7 cellular contexts compared by ENCODE assay signal in genomic region chrX:86047174-86047991, GRCh38. TPM values are rescaled to one million over a fixed set of nuclear protein-coding genes. Genes with fewer than 3 reads are reported as not detected.
DNase-seq lines count a peak whose midpoint lies in the region; ATAC-seq, FAIRE-seq and TF ChIP-seq lines count a peak whose summit lies in the region.

TSS of gene CHM (minus strand) at chrX:86047558. CDS start at chrX:86047532, 26 bp downstream.

- POLR2A ChIA-PET in HepG2 (lab: Yijun Ruan, JAX), result no interaction called here

- H4K20me1 ChIP-seq in HepG2 (ENCODE audit: insufficient read depth, low read length), result no peaks in the 10 kb centered on the region

- TF ChIP-seq RAD21 in HepG2 (CRISPR knock-in tag; IDR thresholded peaks at IDR 0.05), result no peak

- H3K79me2 ChIP-seq in HepG2 (ENCODE audit: insufficient read depth, low read length), result peaks cover 45% of the 10 kb centered on the region

- H3K36me3 ChIP-seq in WERI-Rb-1, result no peaks in the 10 kb centered on the region; the same call in 1 of the 2 replicates
- H3K36me3 ChIP-seq in HepG2 (replicated peaks in 1 of 2; ENCODE audit: control insufficient read depth in 1 of 2, insufficient read depth in 2 of 2, low read length in 2 of 2), result no peaks in the 10 kb centered on the region

- TF ChIP-seq EP300 in HepG2 (IDR thresholded peaks at IDR 0.05; ENCODE audit: low read depth in 2 of 2, low read length in 2 of 2), result no peak
- TF ChIP-seq EP300 in HepG2 (CRISPR knock-in tag; IDR thresholded peaks at IDR 0.05; ENCODE audit: borderline replicate concordance), result no peak

- WGBS in HepG2 (ENCODE audit: low lambda C conversion rate), result 4% methylated on average over 21 of the region's 29 CpGs

- intact Hi-C loops in HepG2 (cut with micrococcal nuclease; ENCODE audit: unreplicated experiment), result no loop called here

- H3K4me3 ChIP-seq in WERI-Rb-1 (ENCODE audit: low read depth, low read length), result peak within 1 kb of the TSS; percentile 68
- peak within 1 kb of the TSS; percentile 80 for H3K4me3 ChIP-seq in coronary artery
- H3K4me3 ChIP-seq in HepG2 (replicated peaks in 1 of 3; ENCODE audit: insufficient read depth in 1 of 3, low read depth in 2 of 3, low read length in 3 of 3), result peak within 1 kb of the TSS; percentile 71 to 83 (median 78)

- peak; percentile 63 for FAIRE-seq in HepG2 (lab: Jason Lieb, UNC)

- H3K9ac ChIP-seq in HepG2 (ENCODE audit: insufficient read depth, low read depth, low read length), result peak within 1 kb of the TSS; percentile 86

- DNase-seq in WERI-Rb-1 (peak; percentile 70), coronary artery (ENCODE audit: low spot score) (peak; percentile 77), HepG2 (ENCODE audit: low spot score) (peak; percentile 80), amygdala (lab: John Stamatoyannopoulos, UW) (no peak)
- peak; percentile 26 to 57 for DNase-seq in stimulated activated CD4-positive, alpha-beta T cell treated with anti-CD3 and anti-CD28 coated beads, Interleukin-4, amount 100 ng/mL, for 4 hours

- H3K4me1 ChIP-seq in HepG2 (ENCODE audit: insufficient read depth, low read length), result peaks cover 11% of the 10 kb centered on the region; the same call in 1 of the 2 replicates

- CTCF ChIA-PET in HepG2 (lab: Yijun Ruan, JAX; ENCODE audit: low intra/inter-chr PET ratio, low total read pairs), result no interaction called here

- H2AFZ ChIP-seq in HepG2 (ENCODE audit: low read length), result peak within 1 kb of the TSS; percentile 98

- no peaks in the 10 kb centered on the region for H3K9me3 ChIP-seq in WERI-Rb-1 (ENCODE audit: severe bottlenecking)
- no peaks in the 10 kb centered on the region for H3K9me3 ChIP-seq in HepG2 (ENCODE audit: low read length)

- H3K27ac ChIP-seq in WERI-Rb-1 (peak within 1 kb of the TSS; percentile 89), coronary artery (peak within 1 kb of the TSS; percentile 60 to 89), HepG2 (ENCODE audit: extremely low read length, insufficient read depth, low read length) (peak within 1 kb of the TSS; percentile 91)

- peak; percentile 63 to 79 for TF ChIP-seq POLR2A in HepG2 (IDR thresholded peaks at IDR 0.05; ENCODE audit: insufficient read depth in 1 of 2, low read depth in 2 of 2, low read length in 2 of 2)

- peak within 1 kb of the TSS; percentile 75 for H3K4me2 ChIP-seq in HepG2 (ENCODE audit: low read depth, low read length)

- ATAC-seq in GM19023 (IDR thresholded peaks at IDR 0.05; ENCODE audit: unreplicated experiment) (peak; percentile 95), HG03159 (IDR thresholded peaks at IDR 0.05; ENCODE audit: unreplicated experiment) (peak; percentile 99), HepG2 (peak; percentile 98)

- no TSS peak for BruUV-seq in HepG2 (replicated peaks; lab: Mats Ljungman, UMichigan)

- TF ChIP-seq CTCF in WERI-Rb-1 (IDR thresholded peaks at IDR 0.05; ENCODE audit: low read depth, low read length) (no peak), coronary artery (IDR thresholded peaks at IDR 0.05) (no peak), HepG2 (CRISPR knock-in tag; IDR thresholded peaks at IDR 0.05) (no peak)

- H3K27me3 ChIP-seq in WERI-Rb-1 (ENCODE audit: insufficient read depth, low read depth, severe bottlenecking) (no peaks in the 10 kb centered on the region), HepG2 (ENCODE audit: control insufficient read depth in 1 of 2, insufficient read depth in 2 of 2, low read length in 2 of 2) (no peaks in the 10 kb centered on the region)

- in situ Hi-C loops in HepG2 (cut with HindIII; ENCODE audit: extremely low pct_ligation_motif_present, low pct_unique_long_range_greater_than_20kb), result no loop called here

TF ChIP-seq in HepG2, 621 proteins besides CTCF, POLR2A, EP300 and RAD21 (continues in another document):
- peak; percentile 89 for TF ChIP-seq KAT8 (CRISPR knock-in tag; IDR thresholded peaks at IDR 0.05)
- TF ChIP-seq CHCHD3 (CRISPR knock-in tag; IDR thresholded peaks at IDR 0.05), result no peak
- TF ChIP-seq RBFOX2 (IDR thresholded peaks at IDR 0.05; ENCODE audit: low read depth, low read length), result no peak
- no peak for TF ChIP-seq ZBTB4 (CRISPR knock-in tag; IDR thresholded peaks at IDR 0.05; ENCODE audit: borderline replicate concordance)
- TF ChIP-seq MEIS1 (CRISPR knock-in tag; IDR thresholded peaks at IDR 0.05; ENCODE audit: borderline replicate concordance), result no peak
- no peak for TF ChIP-seq KLF11 (CRISPR knock-in tag; IDR thresholded peaks at IDR 0.05)
- TF ChIP-seq TFDP2 (CRISPR knock-in tag; IDR thresholded peaks at IDR 0.05), result peak; percentile 63
- no peak for TF ChIP-seq ZKSCAN5 (CRISPR knock-in tag; IDR thresholded peaks at IDR 0.05)

RNA-seq across cellular contexts. Expression of gene CHM, which starts in this region (rescaled TPM):
- 15.1 and 19.6 TPM in 2 replicates for total RNA-seq in HepG2 (2016; rRNA removed; fragmentation: Illumina TruSeq; extraction: Trizol)
- total RNA-seq in HepG2 (2016; cell fraction: cytosol; rRNA removed; fragmentation: Illumina TruSeq; extraction: Trizol; ENCODE audit: low read depth), result 2.7 and 3.9 TPM in 2 replicates
- total RNA-seq in HepG2 (2016; cell fraction: insoluble cytoplasmic fraction; rRNA removed; fragmentation: Illumina TruSeq; extraction: Trizol), result 12.1 and 20.4 TPM in 2 replicates
- total RNA-seq in HepG2 (2016; cell fraction: membrane; rRNA removed; fragmentation: Illumina TruSeq; extraction: Trizol), result 5.4 and 5.5 TPM in 2 replicates
- 22.9 and 25.7 TPM in 2 replicates for total RNA-seq in HepG2 (2016; cell fraction: nucleus; rRNA removed; fragmentation: Illumina TruSeq; extraction: Trizol)
- polyA plus RNA-seq in HepG2 (2011; rRNA removed), result 11.7 and 15.5 TPM in 2 replicates
- polyA plus RNA-seq in HepG2 (2011; cell fraction: cytosol; rRNA removed), result 7.0 and 10.8 TPM in 2 replicates
- 7.2 and 7.4 TPM in 2 replicates for polyA plus RNA-seq in HepG2 (2011; cell fraction: nucleus; rRNA removed)
- polyA plus RNA-seq in HepG2 (2012), result 8.5 and 8.9 TPM in 2 replicates
- polyA plus RNA-seq in HepG2 (2016; cell fraction: cytosol; fragmentation: Illumina TruSeq; extraction: Trizol; ENCODE audit: low read depth), result 0.58 and 0.72 TPM in 2 replicates
- polyA plus RNA-seq in HepG2 (2016; cell fraction: insoluble cytoplasmic fraction; fragmentation: Illumina TruSeq; extraction: Trizol; ENCODE audit: low read depth), result 17.0 and 17.5 TPM in 2 replicates
- 2.7 TPM in 2 replicates for polyA plus RNA-seq in HepG2 (2016; cell fraction: membrane; fragmentation: Illumina TruSeq; extraction: Trizol; ENCODE audit: low read depth)
- 12.3 and 14.2 TPM in 2 replicates for polyA plus RNA-seq in HepG2 (2016; cell fraction: nucleus; fragmentation: Illumina TruSeq; extraction: Trizol; ENCODE audit: insufficient read depth, low read depth)
- 7.9 and 15.6 TPM in 2 replicates for polyA minus RNA-seq in HepG2 (2011; rRNA and poly(A)+ RNA removed; ENCODE audit: low replicate concordance)
- 8.3 and 9.7 TPM in 2 replicates for polyA minus RNA-seq in HepG2 (2011; cell fraction: cytosol; rRNA and poly(A)+ RNA removed)
- 57.7 and 68.6 TPM in 2 replicates for polyA minus RNA-seq in HepG2 (2011; cell fraction: nucleus; rRNA and poly(A)+ RNA removed)

Comparison
In these comparisons a context has a peak if more than half of its experiments do, and no peak if none do; other contexts are left out.
1. DNase-seq: peak in WERI-Rb-1 (single experiment), coronary artery (single experiment), HepG2 (single experiment) and stimulated activated CD4-positive, alpha-beta T cell treated with anti-CD3 and anti-CD28 coated beads, Interleukin-4, amount 100 ng/mL, for 4 hours (2 of 2); none in amygdala (0 of 56).
2. Peak in every context shown above with its lines, with median percentiles within 50 percentile points of each other: ATAC-seq, H3K27ac ChIP-seq and H3K4me3 ChIP-seq.